Comparison of ENCODE assay signal across 24 cellular contexts in genomic region chr2:105580870-105581567, GRCh38.
"Had no signal": no experiment of that assay in that cellular context is flagged by ENCODE, and none has a peak within 500 bp of the region (broad histone marks: within the 10 kb centered on the region; RNA-seq: fewer than 3 reads in every experiment).

No MANE protein-coding gene starts in this region.

- DNase-seq: activated CD4-positive, alpha-beta T cell treated with anti-CD3 and anti-CD28 coated beads for 48 hours; activated CD4-positive, alpha-beta T cell treated with anti-CD3 and anti-CD28 coated beads, Interleukin-2, amount 50 U/mL, for 4 hours; activated CD4-positive, CD25-positive, alpha-beta regulatory T cell treated with anti-CD3 and anti-CD28 coated beads, Interleukin-2, amount 50 U/mL, for 72 hours; activated CD8-positive, alpha-beta memory T cell treated with anti-CD3 and anti-CD28 coated beads, Interleukin-2, amount 50 U/mL, for 48 hours; activated CD8-positive, alpha-beta T cell treated with anti-CD3 and anti-CD28 coated beads, Interleukin-2, amount 10 ng/mL, durations not matched to agents 7 days and 5 days; activated naive CD4-positive, alpha-beta T cell treated with anti-CD3 and anti-CD28 coated beads, Interleukin-2, amount 50 U/mL, for 16 hours; activated naive CD8-positive, alpha-beta T cell treated with anti-CD3 and anti-CD28 coated beads, Interleukin-2, amount 10 ng/mL, durations not matched to agents 7 days and 5 days; activated T-cell treated with anti-CD3 and anti-CD28 coated beads, Interleukin-2, amount 50 U/mL, for 1 hour; aorta; central memory CD4-positive, alpha-beta T cell; MV-4-11; NCI-H1105; NCI-H1436; NCI-H1694 treated with DMSO at 0.1 percent for 48 hours; NCI-H2029 treated with DMSO at 0.1 percent for 48 hours; NCI-H2171; NCI-H2227 treated with DMSO at 0.1 percent for 48 hours; NCI-H446 treated with DMSO at 0.1 percent for 48 hours; NCI-H524 treated with DMSO at 0.1 percent for 48 hours; NCI-H82; PC-9; SHP77 treated with DMSO at 0.1 percent for 48 hours had no signal

- H3K4me3 ChIP-seq: PC-9 had no signal

- H3K36me3 Mint-ChIP-seq: activated naive CD8-positive, alpha-beta T cell treated with anti-CD3 and anti-CD28 coated beads, Interleukin-2, amount 10 ng/mL, durations not matched to agents 7 days and 5 days had no signal

- H3K4me2 ChIP-seq: PC-9 had no signal

- H3K4me3 Mint-ChIP-seq: activated CD8-positive, alpha-beta T cell treated with anti-CD3 and anti-CD28 coated beads, Interleukin-2, amount 10 ng/mL, durations not matched to agents 7 days and 5 days; activated naive CD8-positive, alpha-beta T cell treated with anti-CD3 and anti-CD28 coated beads, Interleukin-2, amount 10 ng/mL, durations not matched to agents 7 days and 5 days; T-helper 1 cell treated with Interleukin-12 subunit alpha and Interleukin-12 subunit beta and Interleukin-4 antibody, amounts not matched to agents 30 μg/mL and 1 μg/mL, for 36 hours; WTC11 had no signal

- H3K27ac ChIP-seq: PC-9 had no signal

- ATAC-seq: activated CD8-positive, alpha-beta T cell treated with anti-CD3 and anti-CD28 coated beads, Interleukin-2, amount 10 ng/mL, durations not matched to agents 7 days and 5 days; WTC11 had no signal

- H3K9me3 Mint-ChIP-seq: T-helper 1 cell treated with Interleukin-12 subunit alpha and Interleukin-12 subunit beta and Interleukin-4 antibody, amounts not matched to agents 30 μg/mL and 1 μg/mL, for 36 hours had no signal

- H3K27ac Mint-ChIP-seq: activated CD8-positive, alpha-beta T cell treated with anti-CD3 and anti-CD28 coated beads, Interleukin-2, amount 10 ng/mL, durations not matched to agents 7 days and 5 days; activated naive CD8-positive, alpha-beta T cell treated with anti-CD3 and anti-CD28 coated beads, Interleukin-2, amount 10 ng/mL, durations not matched to agents 7 days and 5 days; T-helper 1 cell treated with Interleukin-12 subunit alpha and Interleukin-12 subunit beta and Interleukin-4 antibody, amounts not matched to agents 30 μg/mL and 1 μg/mL, for 36 hours; WTC11 had no signal

- H2AFZ ChIP-seq: PC-9 had no signal
